In the genomic region with DNA sequence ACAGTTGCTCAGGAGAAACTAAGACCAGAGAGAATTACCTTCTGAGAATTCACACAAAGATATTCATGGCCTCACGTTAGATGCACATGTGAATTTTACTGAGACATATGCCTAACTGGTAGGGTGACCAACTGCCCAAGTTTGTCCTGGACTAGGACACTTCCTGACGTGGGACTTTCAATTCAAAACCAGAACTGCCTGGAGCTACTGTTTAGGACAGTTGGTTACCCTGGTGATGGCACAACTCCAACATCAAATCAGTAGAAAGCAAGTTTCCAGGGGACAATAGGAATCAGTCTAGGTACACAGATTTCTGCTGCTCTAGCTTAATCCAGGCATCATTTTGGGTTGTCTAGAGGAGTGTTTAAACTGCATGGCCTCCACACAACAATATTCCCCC, we compare ENCODE assay signal across 25 cellular contexts.
"Had no signal": no experiment of that assay in that cellular context is flagged by ENCODE, and none has a peak within 500 bp of the region (broad histone marks: within the 10 kb centered on the region; RNA-seq: fewer than 3 reads in every experiment).

No MANE protein-coding gene starts in this region.

- H3K9me3 ChIP-seq: breast epithelium, heart right ventricle, neutrophil, ovary, prostate gland, right atrium auricular region had no signal

- H3K4me3 Mint-ChIP-seq: activated B cell treated with CpG ODN at 0.5 μM for 24 hours; activated CD4-positive, alpha-beta T cell treated with anti-CD3 and anti-CD28 coated beads for 36 hours; activated naive CD8-positive, alpha-beta T cell treated with anti-CD3 and anti-CD28 coated beads for 36 hours; nephron; T-helper 1 cell treated with Interleukin-12 subunit alpha and Interleukin-12 subunit beta and Interleukin-4 antibody, amounts not matched to agents 30 μg/mL and 1 μg/mL, for 36 hours had no signal

- H3K4me1 ChIP-seq: breast epithelium, heart right ventricle, prostate gland, right atrium auricular region had no signal

- H3K36me3 ChIP-seq: breast epithelium, heart right ventricle, neutrophil, ovary, prostate gland, right atrium auricular region had no signal

- H3K27me3 Mint-ChIP-seq: activated naive CD8-positive, alpha-beta T cell treated with anti-CD3 and anti-CD28 coated beads for 36 hours had no signal

- ATAC-seq: activated CD4-positive, alpha-beta T cell treated with anti-CD3 and anti-CD28 coated beads for 36 hours; heart right ventricle; stimulated activated naive CD8-positive, alpha-beta T cell treated with anti-CD3 and anti-CD28 coated beads, Interleukin-15, Interleukin-2, amounts not matched to agents 100 U/mL and 50 U/mL, for 24 hours had no signal

- H3K27ac ChIP-seq: breast epithelium, coronary artery, heart right ventricle, neutrophil, ovary, prostate gland, right atrium auricular region had no signal

- DNase-seq: activated B cell treated with CpG ODN at 0.5 μM for 24 hours; activated CD4-positive, alpha-beta T cell treated with anti-CD3 and anti-CD28 coated beads for 36 hours; activated CD4-positive, alpha-beta T cell treated with anti-CD3 and anti-CD28 coated beads, Interleukin-2, amount 50 U/mL, for 48 hours; activated naive CD4-positive, alpha-beta T cell treated with Interleukin-2 at 50 U/mL for 16 hours; activated naive CD8-positive, alpha-beta T cell treated with anti-CD3 and anti-CD28 coated beads for 36 hours; activated T-cell treated with anti-CD3 and anti-CD28 coated beads, Interleukin-2, amount 50 U/mL, for 48 hours; amniotic stem cell; cerebellar nuclear complex; effector CD4-positive, alpha-beta T cell; islet precursor cell; midbrain; ovary; stimulated activated CD4-positive, alpha-beta T cell treated with anti-CD3 and anti-CD28 coated beads, Interleukin-12 subunit alpha, Interleukin-12 subunit beta, amount 100 ng/mL, for 4 hours; stimulated activated CD4-positive, alpha-beta T cell treated with anti-CD3 and anti-CD28 coated beads, Interleukin-4, amount 100 ng/mL, for 4 hours; stimulated activated naive CD8-positive, alpha-beta T cell treated with anti-CD3 and anti-CD28 coated beads, Interleukin-15, Interleukin-2, amounts not matched to agents 100 U/mL and 50 U/mL, for 24 hours had no signal

- FAIRE-seq: endometrium had no signal

- H3K4me1 Mint-ChIP-seq: activated B cell treated with CpG ODN at 0.5 μM for 24 hours; activated CD4-positive, alpha-beta T cell treated with anti-CD3 and anti-CD28 coated beads for 36 hours; activated naive CD8-positive, alpha-beta T cell treated with anti-CD3 and anti-CD28 coated beads for 36 hours had no signal

- H3K36me3 Mint-ChIP-seq: activated naive CD8-positive, alpha-beta T cell treated with anti-CD3 and anti-CD28 coated beads for 36 hours had no signal

- H3K9me3 Mint-ChIP-seq: activated B cell treated with CpG ODN at 0.5 μM for 24 hours; activated naive CD8-positive, alpha-beta T cell treated with anti-CD3 and anti-CD28 coated beads for 36 hours; nephron; T-helper 1 cell treated with Interleukin-12 subunit alpha and Interleukin-12 subunit beta and Interleukin-4 antibody, amounts not matched to agents 30 μg/mL and 1 μg/mL, for 36 hours had no signal

- H3K4me3 ChIP-seq: breast epithelium, coronary artery, heart right ventricle, lung, ovary, prostate gland, right atrium auricular region had no signal

- H3K27me3 ChIP-seq: breast epithelium, neutrophil, ovary, right atrium auricular region had no signal

- H3K27ac Mint-ChIP-seq: activated B cell treated with CpG ODN at 0.5 μM for 24 hours; activated CD4-positive, alpha-beta T cell treated with anti-CD3 and anti-CD28 coated beads for 36 hours; activated naive CD8-positive, alpha-beta T cell treated with anti-CD3 and anti-CD28 coated beads for 36 hours; T-helper 1 cell treated with Interleukin-12 subunit alpha and Interleukin-12 subunit beta and Interleukin-4 antibody, amounts not matched to agents 30 μg/mL and 1 μg/mL, for 36 hours had no signal
